Comparison of ENCODE assay signal across 8 cellular contexts in the genomic region with DNA sequence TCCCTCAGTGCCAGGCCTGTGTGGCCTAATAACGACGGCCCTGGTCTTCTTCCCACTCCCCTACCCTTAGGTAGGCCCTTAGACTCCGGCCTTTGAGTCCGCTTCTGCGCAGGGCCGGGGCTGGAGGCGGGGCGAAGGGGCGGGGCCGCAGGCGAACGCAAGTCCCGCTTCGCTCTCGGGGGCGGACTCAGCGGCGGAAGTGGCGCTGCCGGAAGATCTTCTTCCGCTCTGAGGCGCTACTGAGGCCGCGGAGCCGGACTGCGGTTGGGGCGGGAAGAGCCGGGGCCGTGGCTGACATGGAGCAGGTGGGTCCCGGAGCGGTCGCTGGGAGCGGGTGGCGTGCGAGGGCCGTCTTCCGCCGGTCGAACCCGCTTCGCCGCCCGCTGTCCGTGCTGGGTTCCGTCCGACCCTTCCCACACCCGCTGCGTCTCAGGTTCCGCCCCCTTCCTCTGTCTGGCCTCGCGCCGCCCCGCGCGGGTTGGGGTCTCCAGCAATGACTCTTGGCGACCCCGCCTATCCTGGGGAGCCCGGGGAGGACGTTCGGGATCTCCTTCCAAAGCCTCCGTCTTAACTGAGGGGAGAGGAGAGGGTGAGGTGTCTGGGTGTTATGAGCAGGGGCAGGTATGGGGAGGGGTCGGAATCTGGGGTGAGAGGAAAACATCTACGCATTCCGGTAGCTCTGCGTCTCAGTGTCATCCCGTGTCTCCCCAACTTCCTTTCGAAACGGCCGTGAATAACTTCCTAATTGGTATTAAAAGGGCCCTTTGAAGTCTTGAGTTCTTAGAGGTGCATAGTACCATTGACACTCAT. TPM values are rescaled to one million over a fixed set of nuclear protein-coding genes. Genes with fewer than 3 reads are reported as not detected.
DNase-seq lines count a peak whose midpoint lies in the region; ATAC-seq and TF ChIP-seq lines count a peak whose summit lies in the region.

A gene (plus strand): TSS at position 218 of the 810 bp plus-strand sequence. CDS start 16,388 bp downstream, outside the sequence.

- peak within 1 kb of the TSS; percentile 95 for H3K4me3 ChIP-seq in H7 (ENCODE audit: insufficient read depth, low read depth, low read length)
- H3K4me3 ChIP-seq in suprapubic skin = peak within 1 kb of the TSS; percentile 78

- TF ChIP-seq POLR2A in suprapubic skin (IDR thresholded peaks at IDR 0.05) = peak in 1 of 2 donors; percentile 46

- peak; percentile 97 for DNase-seq in H7
- peak; percentile 81 for DNase-seq in MV-4-11 (lab: John Stamatoyannopoulos, UW)
- DNase-seq in SKM-1 (lab: John Stamatoyannopoulos, UW; ENCODE audit: unreplicated experiment) = peak; percentile 56
- no peak for DNase-seq in glomerular endothelial cell (ENCODE audit: extremely low read depth, low read depth, low spot score)
- DNase-seq in omental fat pad (ENCODE audit: low spot score) = peak; percentile 54
- peak; percentile 95 to 96 for DNase-seq in suprapubic skin (ENCODE audit: low spot score in 2 of 2)

- H3K9me3 ChIP-seq in ES-I3 (ENCODE audit: control insufficient read depth, insufficient read depth, low read length) (no peaks in the 10 kb centered on the region), suprapubic skin (no peaks in the 10 kb centered on the region)

- peak within 1 kb of the TSS; percentile 98 for H3K4me3 Mint-ChIP-seq in activated naive CD4-positive, alpha-beta T cell treated with anti-CD3 and anti-CD28 coated beads, Interleukin-2, amount 50 U/mL, for 24 hours

- no peaks in the 10 kb centered on the region for H3K27me3 ChIP-seq in H7 (ENCODE audit: control insufficient read depth, insufficient read depth, low read length)
- H3K27me3 ChIP-seq in suprapubic skin = peaks cover 2% of the 10 kb centered on the region

- WGBS in suprapubic skin = 2% methylated on average over 4 of the region's 69 CpGs

- H3K36me3 ChIP-seq in ES-I3 (ENCODE audit: insufficient read depth, low read length) = no peaks in the 10 kb centered on the region
- H3K36me3 ChIP-seq in H7 (replicated peaks; ENCODE audit: control insufficient read depth, insufficient read depth, low read length) = no peaks in the 10 kb centered on the region
- H3K36me3 ChIP-seq in suprapubic skin = no peaks in the 10 kb centered on the region

- H3K27me3 Mint-ChIP-seq in activated naive CD4-positive, alpha-beta T cell treated with anti-CD3 and anti-CD28 coated beads, Interleukin-2, amount 50 U/mL, for 24 hours = no peaks in the 10 kb centered on the region

- peaks cover 4% of the 10 kb centered on the region for H3K36me3 Mint-ChIP-seq in activated naive CD4-positive, alpha-beta T cell treated with anti-CD3 and anti-CD28 coated beads, Interleukin-2, amount 50 U/mL, for 24 hours

- peaks cover 59% of the 10 kb centered on the region for H3K4me1 Mint-ChIP-seq in activated naive CD4-positive, alpha-beta T cell treated with anti-CD3 and anti-CD28 coated beads, Interleukin-2, amount 50 U/mL, for 24 hours

- no peak for TF ChIP-seq EP300 in suprapubic skin (IDR thresholded peaks at IDR 0.05)

- peak within 1 kb of the TSS; percentile 80 for H3K9ac ChIP-seq in ES-I3 (ENCODE audit: low read depth, low read length)

- no peaks in the 10 kb centered on the region for H3K9me3 Mint-ChIP-seq in activated naive CD4-positive, alpha-beta T cell treated with anti-CD3 and anti-CD28 coated beads, Interleukin-2, amount 50 U/mL, for 24 hours

- peak; percentile 89 for ATAC-seq in omental fat pad (ENCODE audit: low FRiP score)

- peaks cover 34% of the 10 kb centered on the region for H3K4me1 ChIP-seq in ES-I3 (ENCODE audit: insufficient read depth, low read length)
- H3K4me1 ChIP-seq in suprapubic skin = peaks cover 66% of the 10 kb centered on the region

- H3K27ac Mint-ChIP-seq in activated naive CD4-positive, alpha-beta T cell treated with anti-CD3 and anti-CD28 coated beads, Interleukin-2, amount 50 U/mL, for 24 hours = peak within 1 kb of the TSS; percentile 96

- peak within 1 kb of the TSS; percentile 90 for H3K27ac ChIP-seq in suprapubic skin

- TF ChIP-seq CTCF in omental fat pad (IDR thresholded peaks at IDR 0.05) = no peak
- no peak for TF ChIP-seq CTCF in suprapubic skin (IDR thresholded peaks at IDR 0.05)

RNA-seq across cellular contexts. Expression of the gene that starts here (rescaled TPM):
- 55.6 and 66.3 TPM in 2 replicates for total RNA-seq in H7 (2014; rRNA removed; shearing (Covaris generic))
- 31.4 and 50.2 TPM in 2 replicates for total RNA-seq in glomerular endothelial cell
- total RNA-seq in omental fat pad = 10 to 100 TPM; 24.9 to 75.5 (median 36.5) TPM
- 100 to 1,000 TPM in 2 of 4 donors, 10 to 100 TPM in 2; 51.7 to 156 (median 83.9) TPM for total RNA-seq in suprapubic skin
